ENCODE assay signal across 1 cellular context in genomic region chr16:58734459-58734787, GRCh38.
TF ChIP-seq lines count a peak whose summit lies in the region.

No MANE protein-coding gene starts in this region.

TF ChIP-seq in endothelial cell of umbilical vein, 7 proteins besides CTCF, POLR2A, EP300 and RAD21:
- no peak for TF ChIP-seq FOS (IDR thresholded peaks at IDR 0.05; ENCODE audit: borderline replicate concordance, insufficient read depth, low read length)
- no peak for TF ChIP-seq JUN (IDR thresholded peaks at IDR 0.05; ENCODE audit: borderline replicate concordance, insufficient read depth, insufficient read length, low read depth)
- no peak for TF ChIP-seq GATA2 (IDR thresholded peaks at IDR 0.05; ENCODE audit: insufficient read depth, insufficient read length, low read depth, low read length)
- TF ChIP-seq, protein P1, sequence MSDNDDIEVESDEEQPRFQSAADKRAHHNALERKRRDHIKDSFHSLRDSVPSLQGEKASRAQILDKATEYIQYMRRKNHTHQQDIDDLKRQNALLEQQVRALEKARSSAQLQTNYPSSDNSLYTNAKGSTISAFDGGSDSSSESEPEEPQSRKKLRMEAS (IDR thresholded peaks at IDR 0.05; ENCODE audit: insufficient read depth, insufficient read length) = no peak
- no peak for TF ChIP-seq MYC (IDR thresholded peaks at IDR 0.05; ENCODE audit: low read depth, low read length)
- TF ChIP-seq EZH2 (IDR thresholded peaks at IDR 0.05; ENCODE audit: borderline replicate concordance, low read depth, low read length, severe bottlenecking) = no peak
- TF ChIP-seq POLR2AphosphoS5 (IDR thresholded peaks at IDR 0.05; ENCODE audit: insufficient read depth, low read depth, low read length) = no peak
